In the genomic region with DNA sequence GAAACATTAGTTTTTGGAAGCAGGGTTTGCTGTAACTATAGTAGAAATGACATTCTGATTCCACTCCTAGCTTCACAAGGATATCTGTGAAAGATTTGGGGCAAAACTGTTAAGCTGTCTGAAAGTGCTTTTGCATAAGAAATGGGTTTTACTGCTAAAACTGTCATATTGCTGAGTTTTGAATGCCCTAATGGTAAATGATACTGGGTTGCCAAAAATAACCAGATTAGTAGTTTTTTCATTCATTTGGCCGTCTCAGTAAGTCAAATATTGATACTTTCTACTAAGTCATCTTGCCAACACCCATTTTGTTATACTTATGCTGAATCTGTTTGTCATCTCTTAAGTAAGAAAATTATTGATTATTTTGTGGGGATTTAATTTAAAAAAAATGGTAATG, we compare ENCODE assay signal across 11 cellular contexts.
DNase-seq lines count a peak whose midpoint lies in the region; ATAC-seq and TF ChIP-seq lines count a peak whose summit lies in the region.
"Had no signal": no experiment of that assay in that cellular context is flagged by ENCODE, and none has a peak within 500 bp of the region (broad histone marks: within the 10 kb centered on the region; RNA-seq: fewer than 3 reads in every experiment).

No MANE protein-coding gene starts in this region.

- no peak for TF ChIP-seq CTCF in GM12864 (IDR thresholded peaks at IDR 0.05; ENCODE audit: low read depth, low read length, missing control alignments)

- no peaks in the 10 kb centered on the region for H3K9me3 ChIP-seq in effector memory CD4-positive, alpha-beta T cell (ENCODE audit: control insufficient read depth, low read length)
- H3K9me3 ChIP-seq: right lobe of liver had no signal

- peak overlapping the region; percentile 26; the same call in 1 of the 2 replicates for H3K4me3 ChIP-seq in GM12864 (ENCODE audit: low read depth, low read length)
- H3K4me3 ChIP-seq in effector memory CD4-positive, alpha-beta T cell (ENCODE audit: insufficient read depth, low read depth, low read length, poor library complexity, severe bottlenecking), result peak overlapping the region; percentile 73

- DNase-seq in GM12864 (ENCODE audit: low read depth) (no peak), NCI-H1092 (lab: John Stamatoyannopoulos, UW) (no peak), RKO (ENCODE audit: low spot score) (no peak)
- no peak for DNase-seq in effector memory CD4-positive, alpha-beta T cell
- DNase-seq in stimulated activated CD4-positive, alpha-beta T cell treated with anti-CD3 and anti-CD28 coated beads, Interleukin-4, amount 100 ng/mL, for 4 hours, result no peak
- DNase-seq: activated CD4-positive, alpha-beta T cell treated with anti-CD3 and anti-CD28 coated beads for 4 hours; NCI-H524; right lobe of liver had no signal

- peak overlapping the region; percentile 83 for H3K27ac ChIP-seq in effector memory CD4-positive, alpha-beta T cell (ENCODE audit: insufficient read depth, low read length, poor library complexity, severe bottlenecking)

- ATAC-seq in GM19467 (IDR thresholded peaks at IDR 0.05; ENCODE audit: unreplicated experiment), result peak; percentile 16
- ATAC-seq in HG03460 (IDR thresholded peaks at IDR 0.05; ENCODE audit: unreplicated experiment), result peak; percentile 23
- ATAC-seq in HG03108 (IDR thresholded peaks at IDR 0.05; ENCODE audit: unreplicated experiment), result no peak

- peaks cover 13% of the 10 kb centered on the region for H3K4me1 ChIP-seq in effector memory CD4-positive, alpha-beta T cell (ENCODE audit: control insufficient read depth, insufficient read depth, low read length, poor library complexity, severe bottlenecking)
- H3K4me1 ChIP-seq: right lobe of liver had no signal

- H3K36me3 ChIP-seq in effector memory CD4-positive, alpha-beta T cell (ENCODE audit: control insufficient read depth, insufficient read depth, low read length), result peaks cover 3% of the 10 kb centered on the region
- H3K36me3 ChIP-seq: right lobe of liver had no signal

- no peaks in the 10 kb centered on the region for H3K27me3 ChIP-seq in effector memory CD4-positive, alpha-beta T cell (replicated peaks; ENCODE audit: control insufficient read depth, insufficient read depth, low read length, poor library complexity, severe bottlenecking)
- H3K27me3 ChIP-seq: right lobe of liver had no signal
